In the genomic region with DNA sequence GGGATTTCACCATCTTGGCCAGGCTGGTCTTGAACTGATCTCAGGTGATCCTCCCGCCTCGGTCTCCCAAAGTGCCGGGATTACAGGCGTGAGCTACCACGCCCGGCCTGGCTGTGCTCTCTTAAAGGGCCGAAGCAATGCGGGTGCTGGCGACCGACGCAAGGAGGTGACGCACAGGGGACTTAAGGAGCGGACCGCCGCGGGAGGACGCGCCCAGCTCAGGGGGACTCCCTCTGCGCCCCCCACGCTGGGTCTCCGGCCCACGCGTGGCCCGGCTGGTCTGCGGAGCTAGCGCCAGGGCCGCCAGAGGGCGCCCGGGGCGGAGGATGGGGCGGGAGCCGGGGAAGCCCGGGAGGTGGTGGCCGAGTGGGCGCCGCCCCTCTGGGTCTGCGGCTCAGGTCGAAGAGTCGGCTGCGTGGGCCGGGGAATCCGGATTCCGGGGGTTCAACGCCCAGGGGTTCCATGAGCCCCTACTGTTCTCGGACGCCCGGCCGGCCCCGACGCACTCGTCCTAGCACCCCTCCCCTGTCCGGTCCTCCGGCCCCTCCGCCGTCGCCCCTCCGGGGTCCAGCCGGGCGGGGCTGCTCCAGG, we compare ENCODE assay signal across 1 cellular context.
TF ChIP-seq lines count a peak whose summit lies in the region.

No MANE protein-coding gene starts in this region.

TF ChIP-seq in neural cell, 6 proteins besides CTCF, POLR2A, EP300 and RAD21 (continued from another document):
- TF ChIP-seq, protein P1, sequence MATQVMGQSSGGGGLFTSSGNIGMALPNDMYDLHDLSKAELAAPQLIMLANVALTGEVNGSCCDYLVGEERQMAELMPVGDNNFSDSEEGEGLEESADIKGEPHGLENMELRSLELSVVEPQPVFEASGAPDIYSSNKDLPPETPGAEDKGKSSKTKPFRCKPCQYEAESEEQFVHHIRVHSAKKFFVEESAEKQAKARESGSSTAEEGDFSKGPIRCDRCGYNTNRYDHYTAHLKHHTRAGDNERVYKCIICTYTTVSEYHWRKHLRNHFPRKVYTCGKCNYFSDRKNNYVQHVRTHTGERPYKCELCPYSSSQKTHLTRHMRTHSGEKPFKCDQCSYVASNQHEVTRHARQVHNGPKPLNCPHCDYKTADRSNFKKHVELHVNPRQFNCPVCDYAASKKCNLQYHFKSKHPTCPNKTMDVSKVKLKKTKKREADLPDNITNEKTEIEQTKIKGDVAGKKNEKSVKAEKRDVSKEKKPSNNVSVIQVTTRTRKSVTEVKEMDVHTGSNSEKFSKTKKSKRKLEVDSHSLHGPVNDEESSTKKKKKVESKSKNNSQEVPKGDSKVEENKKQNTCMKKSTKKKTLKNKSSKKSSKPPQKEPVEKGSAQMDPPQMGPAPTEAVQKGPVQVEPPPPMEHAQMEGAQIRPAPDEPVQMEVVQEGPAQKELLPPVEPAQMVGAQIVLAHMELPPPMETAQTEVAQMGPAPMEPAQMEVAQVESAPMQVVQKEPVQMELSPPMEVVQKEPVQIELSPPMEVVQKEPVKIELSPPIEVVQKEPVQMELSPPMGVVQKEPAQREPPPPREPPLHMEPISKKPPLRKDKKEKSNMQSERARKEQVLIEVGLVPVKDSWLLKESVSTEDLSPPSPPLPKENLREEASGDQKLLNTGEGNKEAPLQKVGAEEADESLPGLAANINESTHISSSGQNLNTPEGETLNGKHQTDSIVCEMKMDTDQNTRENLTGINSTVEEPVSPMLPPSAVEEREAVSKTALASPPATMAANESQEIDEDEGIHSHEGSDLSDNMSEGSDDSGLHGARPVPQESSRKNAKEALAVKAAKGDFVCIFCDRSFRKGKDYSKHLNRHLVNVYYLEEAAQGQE (IDR thresholded peaks at IDR 0.05; ENCODE audit: borderline replicate concordance) = no peak
